ENCODE assay signal across 1 cellular context in genomic region chr22:29267858-29268510, GRCh38.
TF ChIP-seq lines count a peak whose summit lies in the region.

Gene EWSR1, plus strand, starts transcription at chr22:29268268. Its CDS starts 69 bp downstream, at chr22:29268337.
Gene RHBDD3, minus strand, starts transcription at chr22:29267981. Its CDS starts 2,355 bp downstream, at chr22:29265626.

TF ChIP-seq in GM12878, 131 proteins besides CTCF, POLR2A, EP300 and RAD21 (continued from another document and continues in another):
- TF ChIP-seq BCLAF1 (IDR thresholded peaks at IDR 0.05) (peak; percentile 98), RUNX3 (IDR thresholded peaks at IDR 0.05; ENCODE audit: low read length) (peak; percentile 51; the same call in 1 of the 2 replicates), ATF7 (IDR thresholded peaks at IDR 0.05; ENCODE audit: low read depth) (peak; percentile 100), IKZF1 (conservative IDR thresholded peaks at IDR 0.05) (peak; percentile 87), ETV6 (conservative IDR thresholded peaks at IDR 0.05 in 1 of 2, IDR thresholded peaks at IDR 0.05 in 1 of 2; ENCODE audit: borderline replicate concordance in 1 of 2, low read depth in 1 of 2) (no peak), BCL3 (IDR thresholded peaks at IDR 0.05; ENCODE audit: borderline replicate concordance, insufficient read depth, low read depth, low read length, poor library complexity, severe bottlenecking) (no peak), NBN (IDR thresholded peaks at IDR 0.05) (peak; percentile 98), SUZ12 (IDR thresholded peaks at IDR 0.05; ENCODE audit: unreplicated experiment) (no peak), MTA2 (IDR thresholded peaks at IDR 0.05; ENCODE audit: low read depth) (peak; percentile 78), PAX5 (IDR thresholded peaks at IDR 0.05; ENCODE audit: borderline replicate concordance, low read depth, low read length) (peak; percentile 46), BRCA1 (IDR thresholded peaks at IDR 0.05; ENCODE audit: low read depth, low read length) (no peak; the same call in 1 of the 2 replicates), KLF5 (IDR thresholded peaks at IDR 0.05; ENCODE audit: partially characterized antibody) (peak; percentile 100), HDAC2 (IDR thresholded peaks at IDR 0.05) (no peak), SREBF2 (IDR thresholded peaks at IDR 0.05; ENCODE audit: low read length) (no peak), NRF1 (conservative IDR thresholded peaks at IDR 0.05; ENCODE audit: low read depth, low read length) (peak; percentile 50), ZBTB40 (IDR thresholded peaks at IDR 0.05; ENCODE audit: borderline replicate concordance) (peak; percentile 53; the same call in 1 of the 2 replicates), CHD2 (IDR thresholded peaks at IDR 0.05; ENCODE audit: borderline replicate concordance, low read depth, low read length) (peak; percentile 89), EED (IDR thresholded peaks at IDR 0.05; ENCODE audit: low read depth) (no peak), ZNF217 (IDR thresholded peaks at IDR 0.05) (no peak), ZNF274 (IDR thresholded peaks at IDR 0.05; ENCODE audit: insufficient read depth, insufficient read length) (no peak), GATAD2B (conservative IDR thresholded peaks at IDR 0.05; ENCODE audit: low read depth) (no peak; the same call in 1 of the 2 replicates), MLLT1 (IDR thresholded peaks at IDR 0.05) (peak; percentile 93), MAX (IDR thresholded peaks at IDR 0.05; ENCODE audit: low read depth, low read length) (peak; percentile 17), USF2 (IDR thresholded peaks at IDR 0.05; ENCODE audit: borderline replicate concordance, low read depth, low read length) (no peak), TCF12 (IDR thresholded peaks at IDR 0.05; ENCODE audit: low read depth, low read length) (peak; percentile 77), MTA3 (IDR thresholded peaks at IDR 0.05; ENCODE audit: borderline replicate concordance, low read length) (no peak), SMAD5 (IDR thresholded peaks at IDR 0.05; ENCODE audit: low read depth) (peak; percentile 73), YY1 (IDR thresholded peaks at IDR 0.05; ENCODE audit: low read depth, low read length) (peak; percentile 96), FOXM1 (IDR thresholded peaks at IDR 0.05; ENCODE audit: low read depth, low read length) (peak; percentile 79), SIN3A (IDR thresholded peaks at IDR 0.05; ENCODE audit: low read depth, low read length) (peak; percentile 67; the same call in 1 of the 2 replicates), MYB (IDR thresholded peaks at IDR 0.05; ENCODE audit: borderline replicate concordance, low read depth, low read length) (no peak; the same call in 1 of the 2 replicates), IRF5 (IDR thresholded peaks at IDR 0.05; ENCODE audit: borderline replicate concordance) (no peak), ZNF384 (IDR thresholded peaks at IDR 0.05; ENCODE audit: borderline replicate concordance, low read depth, low read length) (no peak), SREBF1 (IDR thresholded peaks at IDR 0.05; ENCODE audit: low read length) (peak; percentile 98), BCL11A (IDR thresholded peaks at IDR 0.05; ENCODE audit: low read depth, low read length) (0 out of 2 replicates have a peak, but pooled peaks have one; percentile 36), ZNF687 (IDR thresholded peaks at IDR 0.05) (no peak; the same call in 1 of the 2 replicates), TCF7 (IDR thresholded peaks at IDR 0.05; ENCODE audit: borderline replicate concordance) (no peak), IRF3 (IDR thresholded peaks at IDR 0.05) (peak; percentile 86), SPI1 (IDR thresholded peaks at IDR 0.05; ENCODE audit: borderline replicate concordance, insufficient read depth, low read depth, low read length) (no peak), ZNF207 (IDR thresholded peaks at IDR 0.05; ENCODE audit: borderline replicate concordance) (peak; percentile 95), RFX5 (IDR thresholded peaks at IDR 0.05; ENCODE audit: low read depth, low read length) (peak; percentile 49; the same call in 1 of the 2 replicates)
